8 cellular contexts compared by ENCODE assay signal in the genomic region with DNA sequence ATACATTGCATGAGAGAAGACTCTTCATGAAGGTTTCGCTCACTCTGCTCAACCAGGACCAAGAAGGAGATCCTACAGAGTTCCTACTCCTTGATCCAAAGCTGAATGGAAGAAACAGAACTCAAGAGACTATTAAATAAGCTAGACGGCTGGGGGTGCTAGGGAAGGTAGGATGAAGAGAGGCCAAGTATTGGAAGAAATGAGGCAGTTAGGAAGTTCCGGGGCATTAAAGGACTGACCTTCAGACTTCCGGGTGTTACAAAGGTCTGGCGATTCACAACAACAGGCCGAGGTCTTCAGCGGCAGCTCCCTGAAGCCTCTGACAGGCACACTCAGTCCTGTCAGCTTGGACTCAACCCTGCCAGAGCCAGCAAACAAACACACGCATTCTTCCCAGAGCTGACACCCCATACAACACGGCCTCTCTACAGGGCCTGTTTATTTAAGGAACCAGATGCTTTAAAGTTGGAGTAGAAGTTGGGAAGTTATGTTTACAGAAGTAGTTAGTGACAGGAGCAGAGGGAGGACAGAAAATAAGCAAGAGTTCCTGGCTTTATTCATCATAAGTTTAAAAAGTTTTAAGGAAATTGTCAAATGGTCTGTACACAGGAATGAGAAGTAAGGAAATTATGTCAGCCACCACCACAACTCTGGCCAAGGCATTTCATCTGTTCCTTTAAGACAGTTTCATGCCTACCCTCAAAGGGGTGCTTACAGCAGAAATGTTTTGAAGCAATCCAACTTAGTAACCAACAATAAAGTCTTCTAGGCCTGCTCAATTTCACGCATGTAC. TPM values are rescaled to one million over a fixed set of nuclear protein-coding genes. Genes with fewer than 3 reads are reported as not detected.
DNase-seq lines count a peak whose midpoint lies in the region; ATAC-seq and TF ChIP-seq lines count a peak whose summit lies in the region.

No MANE protein-coding gene starts in this region.

- ATAC-seq in aorta (ENCODE audit: low FRiP score) (peak; percentile 51), GM18505 (IDR thresholded peaks at IDR 0.05; ENCODE audit: unreplicated experiment) (no peak)

- H3K9me3 Mint-ChIP-seq in mesothelial cell of epicardium: no peaks in the 10 kb centered on the region

- no peak for TF ChIP-seq CTCF in mesothelial cell of epicardium (IDR thresholded peaks at IDR 0.05; ENCODE audit: unreplicated experiment)

- WGBS in aorta, 2 donors: 11 to 15% methylated on average over 10 of the region's 10 CpGs

- peaks cover 3 to 15% of the 10 kb centered on the region in 2 donors for H3K4me1 ChIP-seq in aorta (ENCODE audit: control insufficient read depth in 1 of 2, insufficient read depth in 2 of 2, low read length in 2 of 2)

- no peak for TF ChIP-seq POLR2A in GM18505 (IDR thresholded peaks at IDR 0.05; ENCODE audit: borderline replicate concordance, extremely low read depth, insufficient read depth, insufficient read length)

- peak overlapping the region; percentile 75 for H3K27ac Mint-ChIP-seq in mesothelial cell of epicardium

- H3K27ac ChIP-seq in aorta (ENCODE audit: low read depth in 1 of 2, low read length in 2 of 2): peak overlapping the region; percentile 80 to 96

- H3K36me3 ChIP-seq in aorta (ENCODE audit: control insufficient read depth in 1 of 2, insufficient read depth in 2 of 2, low read length in 1 of 2): no peaks in the 10 kb centered on the region

- H3K4me3 Mint-ChIP-seq in mesothelial cell of epicardium: no peak overlapping the region

- H3K4me3 ChIP-seq in aorta (ENCODE audit: low read length in 2 of 2): peak overlapping the region; percentile 46 to 76

- intact Hi-C loops in aorta (cut with DNase I): loop anchor here (5.0 kb wide), 1 partner anchor 36 kb away; no protein-coding TSS in a partner anchor

- DNase-seq in SIG-M5 treated with dmso at 0.1 percent for 504 hours (lab: John Stamatoyannopoulos, UW; ENCODE audit: unreplicated experiment) (peak; percentile 57), SIG-M5 (lab: John Stamatoyannopoulos, UW) (no peak), dedifferentiated amniotic fluid mesenchymal stem cell (ENCODE audit: extremely low spot score) (peak; percentile 54), mesothelial cell of epicardium (ENCODE audit: low spot score in 2 of 2, unreplicated experiment in 2 of 2) (no peak), aorta (peak in 1 of 2 donors; percentile 63), iPS-NIHi7 (ENCODE audit: extremely low spot score) (no peak)
- DNase-seq in stimulated activated naive CD4-positive, alpha-beta T cell (lab: John Stamatoyannopoulos, UW): no peak

- peaks cover 4% of the 10 kb centered on the region for H3K27me3 Mint-ChIP-seq in mesothelial cell of epicardium (ENCODE audit: low read depth)

- peaks cover 36% of the 10 kb centered on the region for H3K4me1 Mint-ChIP-seq in mesothelial cell of epicardium

- H3K27me3 ChIP-seq in aorta (ENCODE audit: control insufficient read depth in 1 of 2, insufficient read depth in 2 of 2, low read length in 1 of 2): no peaks in the 10 kb centered on the region

- no peaks in the 10 kb centered on the region for H3K9me3 ChIP-seq in aorta (ENCODE audit: control insufficient read depth, low read length)

- H3K36me3 Mint-ChIP-seq in mesothelial cell of epicardium: no peaks in the 10 kb centered on the region

RNA-seq across cellular contexts. Expression of gene SORT1, which starts 4.7 kb away (rescaled TPM):
- total RNA-seq in mesothelial cell of epicardium: 39.1 to 45.5 TPM (median 40.6 TPM) in 3 replicates
- total RNA-seq in aorta: 100 to 1,000 TPM; 119 to 310 TPM
- polyA plus RNA-seq in aorta: 10 to 100 TPM; 47.3 to 74.6 TPM

RNA-seq across cellular contexts. Expression of gene PSMA5, which starts 33.3 kb away (rescaled TPM):
- total RNA-seq in mesothelial cell of epicardium (67.2 to 70.9 TPM (median 69.7 TPM) in 3 replicates), aorta (10 to 100 TPM; 37.4 to 49.9 TPM)
- polyA plus RNA-seq in aorta: 10 to 100 TPM; 39.1 to 57.1 TPM

Comparison
In these comparisons a context has a peak if more than half of its experiments do, and no peak if none do; other contexts are left out.
1. DNase-seq: peak in SIG-M5 treated with dmso at 0.1 percent for 504 hours (single experiment) and dedifferentiated amniotic fluid mesenchymal stem cell (single experiment); none in SIG-M5 (single experiment), mesothelial cell of epicardium (0 of 2), stimulated activated naive CD4-positive, alpha-beta T cell (0 of 6) and iPS-NIHi7 (single experiment).